13 cellular contexts compared by ENCODE assay signal in genomic region chr1:13697738-13698137, GRCh38. TPM values are rescaled to one million over a fixed set of nuclear protein-coding genes. Genes with fewer than 3 reads are reported as not detected.
A peak's percentile ranks its signal among the peaks of the same experiment; 100 is the strongest.
DNase-seq lines count a peak whose midpoint lies in the region; ATAC-seq and TF ChIP-seq lines count a peak whose summit lies in the region.
"Had no signal": no experiment of that assay in that cellular context is flagged by ENCODE, and none has a peak within 500 bp of the region (broad histone marks: within the 10 kb centered on the region; RNA-seq: fewer than 3 reads in every experiment).

No MANE protein-coding gene starts in this region.

- H3K27me3 ChIP-seq in hepatocyte, result no peaks in the 10 kb centered on the region

- peaks cover 4% of the 10 kb centered on the region for H3K36me3 Mint-ChIP-seq in activated naive CD8-positive, alpha-beta T cell
- peaks cover 8% of the 10 kb centered on the region for H3K36me3 Mint-ChIP-seq in activated naive CD8-positive, alpha-beta T cell treated with anti-CD3 and anti-CD28 coated beads, Interleukin-2, amount 50 U/mL, for 24 hours (ENCODE audit: low read depth)
- peaks cover 9% of the 10 kb centered on the region for H3K36me3 Mint-ChIP-seq in activated CD4-positive, alpha-beta memory T cell treated with anti-CD3 and anti-CD28 coated beads for 36 hours
- peaks cover 14% of the 10 kb centered on the region for H3K36me3 Mint-ChIP-seq in neural crest cell (ENCODE audit: low read depth)

- TF ChIP-seq CTCF in neural crest cell (conservative IDR thresholded peaks at IDR 0.05) (no peak), hepatocyte (IDR thresholded peaks at IDR 0.05; ENCODE audit: poor library complexity) (no peak)

- no peak overlapping the region for H3K4me2 ChIP-seq in hepatocyte

- 98% methylated on average over 2 of the region's 2 CpGs for WGBS in hepatocyte (ENCODE audit: low lambda C conversion rate, missing lambda C conversion rate)

- H3K9me3 Mint-ChIP-seq in activated naive CD8-positive, alpha-beta T cell (ENCODE audit: low read depth), result no peaks in the 10 kb centered on the region
- H3K9me3 Mint-ChIP-seq in activated naive CD8-positive, alpha-beta T cell treated with anti-CD3 and anti-CD28 coated beads, Interleukin-2, amount 50 U/mL, for 24 hours, result peaks cover 4% of the 10 kb centered on the region
- peaks cover 4% of the 10 kb centered on the region for H3K9me3 Mint-ChIP-seq in activated CD4-positive, alpha-beta memory T cell treated with anti-CD3 and anti-CD28 coated beads for 36 hours
- peaks cover 8% of the 10 kb centered on the region for H3K9me3 Mint-ChIP-seq in neural crest cell

- intact Hi-C loops in activated CD4-positive, alpha-beta memory T cell treated with anti-CD3 and anti-CD28 coated beads for 36 hours (cut with micrococcal nuclease), result no loop called here

- H3K27ac Mint-ChIP-seq in activated naive CD8-positive, alpha-beta T cell, result peak overlapping the region; percentile 54
- no peak overlapping the region for H3K27ac Mint-ChIP-seq in activated naive CD8-positive, alpha-beta T cell treated with anti-CD3 and anti-CD28 coated beads, Interleukin-2, amount 50 U/mL, for 24 hours
- no peak overlapping the region for H3K27ac Mint-ChIP-seq in activated CD4-positive, alpha-beta memory T cell treated with anti-CD3 and anti-CD28 coated beads for 36 hours
- no peak overlapping the region for H3K27ac Mint-ChIP-seq in neural crest cell (ENCODE audit: unreplicated experiment)

- H2AFZ ChIP-seq in hepatocyte, result no peak overlapping the region

- no peaks in the 10 kb centered on the region for H3K9me2 ChIP-seq in hepatocyte (replicated peaks; ENCODE audit: insufficient read depth)

- no peaks in the 10 kb centered on the region for H3K9me3 ChIP-seq in hepatocyte (ENCODE audit: low read depth)
- H3K9me3 ChIP-seq: tibial nerve had no signal

- H3K4me1 ChIP-seq in hepatocyte (ENCODE audit: insufficient read depth), result peaks cover 6% of the 10 kb centered on the region

- no peak for ATAC-seq in activated naive CD8-positive, alpha-beta T cell treated with anti-CD3 and anti-CD28 coated beads, Interleukin-2, amount 50 U/mL, for 24 hours

- H3K27me3 Mint-ChIP-seq in activated naive CD8-positive, alpha-beta T cell, result peaks cover 2% of the 10 kb centered on the region
- H3K27me3 Mint-ChIP-seq in activated naive CD8-positive, alpha-beta T cell treated with anti-CD3 and anti-CD28 coated beads, Interleukin-2, amount 50 U/mL, for 24 hours, result peaks cover 5% of the 10 kb centered on the region
- H3K27me3 Mint-ChIP-seq in activated CD4-positive, alpha-beta memory T cell treated with anti-CD3 and anti-CD28 coated beads for 36 hours, result peaks cover 4% of the 10 kb centered on the region
- peaks cover 2% of the 10 kb centered on the region for H3K27me3 Mint-ChIP-seq in neural crest cell (ENCODE audit: low read depth)

- H4K20me1 ChIP-seq in hepatocyte (ENCODE audit: insufficient read depth, poor library complexity, severe bottlenecking), result no peaks in the 10 kb centered on the region

- H3K4me1 Mint-ChIP-seq in activated naive CD8-positive, alpha-beta T cell (ENCODE audit: low read depth), result peaks cover 36% of the 10 kb centered on the region
- peaks cover 32% of the 10 kb centered on the region for H3K4me1 Mint-ChIP-seq in activated naive CD8-positive, alpha-beta T cell treated with anti-CD3 and anti-CD28 coated beads, Interleukin-2, amount 50 U/mL, for 24 hours
- peaks cover 29% of the 10 kb centered on the region for H3K4me1 Mint-ChIP-seq in activated CD4-positive, alpha-beta memory T cell treated with anti-CD3 and anti-CD28 coated beads for 36 hours (ENCODE audit: low read depth)
- H3K4me1 Mint-ChIP-seq in neural crest cell, result peaks cover 27% of the 10 kb centered on the region

- CTCF ChIA-PET in activated CD4-positive, alpha-beta memory T cell treated with anti-CD3 and anti-CD28 coated beads for 36 hours (lab: Charles Lee), result interaction anchor here (0.9 to 2.3 kb wide), 2 partner anchors 28 to 52 kb away, joined by 3 to 7 read pairs; no protein-coding TSS in a partner anchor

- in situ Hi-C loops in KBM-7 (cut with MboI; ENCODE audit: low pct_unique_long_range_greater_than_20kb, low sequenced_read_pairs), result no loop called here

- no peak overlapping the region for H3K27ac ChIP-seq in hepatocyte
- H3K27ac ChIP-seq: epithelial cell of prostate, RWPE1, tibial nerve had no signal

- peaks cover 24% of the 10 kb centered on the region for H3K79me2 ChIP-seq in hepatocyte

- DNase-seq in activated naive CD8-positive, alpha-beta T cell treated with anti-CD3 and anti-CD28 coated beads, Interleukin-2, amount 50 U/mL, for 24 hours, result no peak
- DNase-seq in KBM-7 (peak; percentile 28), neural crest cell (ENCODE audit: low read depth, low spot score) (no peak), cerebellar cortex (ENCODE audit: low spot score) (no peak), NCI-H345 treated with DMSO at 0.1 percent for 48 hours (lab: John Stamatoyannopoulos, UW; ENCODE audit: unreplicated experiment) (no peak), hepatocyte (ENCODE audit: low spot score) (no peak)
- peak; percentile 41 for DNase-seq in activated CD4-positive, alpha-beta memory T cell treated with anti-CD3 and anti-CD28 coated beads for 36 hours
- DNase-seq: NCI-H1694, NCI-H524 had no signal

- no peaks in the 10 kb centered on the region for H3K36me3 ChIP-seq in hepatocyte (replicated peaks; ENCODE audit: insufficient read depth, low read depth)
- H3K36me3 ChIP-seq: tibial nerve had no signal

- no peak overlapping the region for H3K4me3 ChIP-seq in hepatocyte
- H3K4me3 ChIP-seq: tibial nerve had no signal

- peak overlapping the region; percentile 53 for H3K4me3 Mint-ChIP-seq in activated naive CD8-positive, alpha-beta T cell
- no peak overlapping the region for H3K4me3 Mint-ChIP-seq in activated naive CD8-positive, alpha-beta T cell treated with anti-CD3 and anti-CD28 coated beads, Interleukin-2, amount 50 U/mL, for 24 hours
- H3K4me3 Mint-ChIP-seq in activated CD4-positive, alpha-beta memory T cell treated with anti-CD3 and anti-CD28 coated beads for 36 hours, result no peak overlapping the region
- H3K4me3 Mint-ChIP-seq in neural crest cell, result peak overlapping the region; percentile 66

- POLR2A ChIA-PET in activated CD4-positive, alpha-beta memory T cell treated with anti-CD3 and anti-CD28 coated beads for 36 hours (lab: Charles Lee), result no interaction called here

RNA-seq across cellular contexts. Expression of gene PRDM2, which starts 2.2 kb away (rescaled TPM):
- total RNA-seq in activated CD4-positive, alpha-beta memory T cell treated with anti-CD3 and anti-CD28 coated beads for 36 hours, result 10 to 100 TPM; 41.7 to 44.6 TPM
- total RNA-seq in neural crest cell, result 52.4 and 55.2 TPM in 2 replicates
- total RNA-seq in hepatocyte, result 17.4 and 18.6 TPM in 2 replicates
- polyA plus RNA-seq in hepatocyte, result 11.5 and 13.7 TPM in 2 replicates

Comparison
In these comparisons a context has a peak if more than half of its experiments do, and no peak if none do; other contexts are left out.
1. H3K4me3 Mint-ChIP-seq: peak in activated naive CD8-positive, alpha-beta T cell (single experiment) and neural crest cell (single experiment); none in activated naive CD8-positive, alpha-beta T cell treated with anti-CD3 and anti-CD28 coated beads, Interleukin-2, amount 50 U/mL, for 24 hours (single experiment) and activated CD4-positive, alpha-beta memory T cell treated with anti-CD3 and anti-CD28 coated beads for 36 hours (single experiment).
2. DNase-seq: peak in KBM-7 (single experiment) and activated CD4-positive, alpha-beta memory T cell treated with anti-CD3 and anti-CD28 coated beads for 36 hours (single experiment); none in activated naive CD8-positive, alpha-beta T cell treated with anti-CD3 and anti-CD28 coated beads, Interleukin-2, amount 50 U/mL, for 24 hours (single experiment), neural crest cell (single experiment), cerebellar cortex (single experiment), NCI-H345 treated with DMSO at 0.1 percent for 48 hours (single experiment) and hepatocyte (single experiment).